In genomic region chr7:155300641-155301452, GRCh38 we compare ENCODE assay signal across 9 cellular contexts.
DNase-seq lines count a peak whose midpoint lies in the region; ATAC-seq and TF ChIP-seq lines count a peak whose summit lies in the region.
"Had no signal": no experiment of that assay in that cellular context is flagged by ENCODE, and none has a peak within 500 bp of the region (broad histone marks: within the 10 kb centered on the region; RNA-seq: fewer than 3 reads in every experiment).

No MANE protein-coding gene starts in this region.

- no peaks in the 10 kb centered on the region for H3K9me2 ChIP-seq in DOHH2 (replicated peaks; ENCODE audit: control insufficient read depth, low read length)

- H3K9me3 ChIP-seq in DOHH2 (ENCODE audit: control insufficient read depth, insufficient read depth, low read length) (0 out of 2 replicates have a peak, but pooled peaks cover 7% of the 10 kb centered on the region), neuron (ENCODE audit: low read length) (no peaks in the 10 kb centered on the region)

- peaks cover 67% of the 10 kb centered on the region for H3K36me3 Mint-ChIP-seq in effector memory CD8-positive, alpha-beta T cell (ENCODE audit: insufficient read depth)

- H3K4me1 ChIP-seq in DOHH2 (ENCODE audit: control insufficient read depth, low read length) (peaks cover 55% of the 10 kb centered on the region), neuron (ENCODE audit: insufficient read depth, low read length) (peaks cover 31% of the 10 kb centered on the region)

- H3K79me2 ChIP-seq in DOHH2 (ENCODE audit: control insufficient read depth, low read length), result peaks cover 90% of the 10 kb centered on the region

- H3K4me3 Mint-ChIP-seq in effector memory CD8-positive, alpha-beta T cell, result peak overlapping the region; percentile 88 to 97

- peaks cover 33% of the 10 kb centered on the region for H3F3A ChIP-seq in DOHH2 (ENCODE audit: control insufficient read depth, insufficient read depth)

- CTCF ChIA-PET in RWPE1 (lab: Yijun Ruan, JAX), result no interaction called here

- no peaks in the 10 kb centered on the region for H3K9me3 Mint-ChIP-seq in effector memory CD8-positive, alpha-beta T cell

- 0 out of 2 replicates have a peak overlapping the region, but pooled peaks have one; percentile 7 for H3K27ac ChIP-seq in DOHH2 (ENCODE audit: low read depth, low read length)
- peak overlapping the region; percentile 63 for H3K27ac ChIP-seq in RWPE1

- no peak overlapping the region for H2AFZ ChIP-seq in neuron (ENCODE audit: low read depth, low read length)

- peak overlapping the region; percentile 97 for H3K4me3 ChIP-seq in DOHH2 (ENCODE audit: low read length)
- peak overlapping the region; percentile 68 for H3K4me3 ChIP-seq in neuron (ENCODE audit: low read length)

- H3K27me3 Mint-ChIP-seq in effector memory CD8-positive, alpha-beta T cell, result no peaks in the 10 kb centered on the region

- peaks cover 65% of the 10 kb centered on the region for H4K20me1 ChIP-seq in DOHH2 (ENCODE audit: control insufficient read depth, insufficient read depth, low read depth, low read length)

- DNase-seq in RWPE1 (ENCODE audit: low spot score) (no peak), AG08396 (ENCODE audit: low spot score) (no peak), kidney glomerular epithelial cell (lab: John Stamatoyannopoulos, UW) (no peak)
- DNase-seq in effector memory CD8-positive, alpha-beta T cell, result peak in 1 of 3 experiments; percentile 17
- DNase-seq: NCI-H510A treated with DMSO at 0.1 percent for 48 hours had no signal

- peak overlapping the region; percentile 98 for H3K4me2 ChIP-seq in DOHH2 (ENCODE audit: low read length)

- no peaks in the 10 kb centered on the region for H3K27me3 ChIP-seq in DOHH2 (ENCODE audit: control insufficient read depth, low read length)
- no peaks in the 10 kb centered on the region for H3K27me3 ChIP-seq in neuron (ENCODE audit: insufficient read depth, low read length)

- TF ChIP-seq CTCF in DOHH2 (IDR thresholded peaks at IDR 0.05; ENCODE audit: low read depth, low read length, poor library complexity, severe bottlenecking) (no peak), RWPE1 (conservative IDR thresholded peaks at IDR 0.05; ENCODE audit: low read depth) (no peak)

- peak overlapping the region; percentile 97 to 98 for H3K27ac Mint-ChIP-seq in effector memory CD8-positive, alpha-beta T cell

- H3K4me1 Mint-ChIP-seq in effector memory CD8-positive, alpha-beta T cell (ENCODE audit: low read depth in 2 of 2), result peaks cover 35 to 36% of the 10 kb centered on the region in 2 donors

- H3K36me3 ChIP-seq in DOHH2 (ENCODE audit: control insufficient read depth, low read length) (peaks cover 93% of the 10 kb centered on the region), neuron (ENCODE audit: insufficient read depth, low read length) (peaks cover 50% of the 10 kb centered on the region)

- no peak for ATAC-seq in effector memory CD8-positive, alpha-beta T cell (replicated peaks)
- ATAC-seq in HG02840 (IDR thresholded peaks at IDR 0.05; ENCODE audit: low FRiP score, unreplicated experiment), result no peak
- no peak for ATAC-seq in HG03439 (IDR thresholded peaks at IDR 0.05; ENCODE audit: unreplicated experiment)

- POLR2A ChIA-PET in RWPE1 (lab: Yijun Ruan, JAX; ENCODE audit: low non-redundant PET), result no interaction called here
